ENCODE assay signal across 15 cellular contexts in genomic region chr4:8506006-8506372, GRCh38.
DNase-seq lines count a peak whose midpoint lies in the region; ATAC-seq and TF ChIP-seq lines count a peak whose summit lies in the region.
"Had no signal": no experiment of that assay in that cellular context is flagged by ENCODE, and none has a peak within 500 bp of the region (broad histone marks: within the 10 kb centered on the region; RNA-seq: fewer than 3 reads in every experiment).

No MANE protein-coding gene starts in this region.

- peaks cover 13% of the 10 kb centered on the region for H3K27me3 Mint-ChIP-seq in nephron progenitor cell (ENCODE audit: low read depth, poor library complexity)
- H3K27me3 Mint-ChIP-seq in activated CD4-positive, alpha-beta memory T cell treated with anti-CD3 and anti-CD28 coated beads for 36 hours, result no peaks in the 10 kb centered on the region
- H3K27me3 Mint-ChIP-seq: dendritic cell treated with granulocyte-macrophage colony-stimulating factor and Interleukin-4, amounts not matched to agents 40 ng/mL and 50 ng/mL, for 4 days had no signal

- WGBS in HUES64, result 60% methylated on average over 5 of the region's 5 CpGs
- 45 to 47% methylated on average over 5 of the region's 5 CpGs for WGBS in thyroid gland, 2 donors

- H3K27ac ChIP-seq in HUES64 (ENCODE audit: low read depth, low read length) (peak overlapping the region; percentile 75; the same call in 1 of the 2 replicates), coronary artery (peak overlapping the region; percentile 34 to 87), thyroid gland (peak overlapping the region; percentile 92 to 97 (median 96))

- DNase-seq in coronary artery (ENCODE audit: low spot score), result no peak
- DNase-seq in nephron progenitor cell, result no peak
- DNase-seq in thyroid gland, result peak; percentile 78 to 82
- no peak for DNase-seq in activated CD4-positive, alpha-beta memory T cell treated with anti-CD3 and anti-CD28 coated beads for 36 hours
- DNase-seq in stimulated activated naive CD4-positive, alpha-beta T cell treated with Interleukin-2 at 50 U/mL for 16 hours (lab: John Stamatoyannopoulos, UW), result no peak
- DNase-seq in ACHN, result no peak
- DNase-seq: activated T-cell treated with anti-CD3 and anti-CD28 coated beads, Interleukin-2, amount 50 U/mL, for 48 hours; Caco-2; NCI-H1048; NCI-H774; stimulated activated CD4-positive, alpha-beta T cell treated with anti-CD3 and anti-CD28 coated beads, Interleukin-1b, Interleukin-23, amount 100 ng/mL, for 48 hours had no signal

- H3K9ac ChIP-seq in HUES64 (ENCODE audit: low read depth, low read length), result no peak overlapping the region

- H3K36me3 ChIP-seq in HUES64 (ENCODE audit: insufficient read depth, low read length) (no peaks in the 10 kb centered on the region), thyroid gland (no peaks in the 10 kb centered on the region)

- CTCF ChIA-PET in activated CD4-positive, alpha-beta memory T cell treated with anti-CD3 and anti-CD28 coated beads for 36 hours (lab: Charles Lee), result no interaction called here

- H3K36me3 Mint-ChIP-seq in nephron progenitor cell (ENCODE audit: low read depth), result no peaks in the 10 kb centered on the region
- no peaks in the 10 kb centered on the region for H3K36me3 Mint-ChIP-seq in activated CD4-positive, alpha-beta memory T cell treated with anti-CD3 and anti-CD28 coated beads for 36 hours

- ATAC-seq in HG02981 (IDR thresholded peaks at IDR 0.05; ENCODE audit: unreplicated experiment), result no peak
- ATAC-seq: HCT116 had no signal

- H3K4me1 Mint-ChIP-seq in nephron progenitor cell, result peaks cover 12% of the 10 kb centered on the region
- H3K4me1 Mint-ChIP-seq in activated CD4-positive, alpha-beta memory T cell treated with anti-CD3 and anti-CD28 coated beads for 36 hours (ENCODE audit: low read depth), result no peaks in the 10 kb centered on the region

- H3K9me3 ChIP-seq in HUES64 (ENCODE audit: insufficient read depth, low read depth, low read length), result no peaks in the 10 kb centered on the region
- no peaks in the 10 kb centered on the region for H3K9me3 ChIP-seq in thyroid gland
- H3K9me3 ChIP-seq: Caco-2 had no signal

- TF ChIP-seq CTCF in coronary artery (IDR thresholded peaks at IDR 0.05) (no peak), nephron progenitor cell (IDR thresholded peaks at IDR 0.05) (no peak), thyroid gland (IDR thresholded peaks at IDR 0.05) (no peak)

- H3K4me3 ChIP-seq in HUES64 (ENCODE audit: low read length) (no peak overlapping the region), coronary artery (peak overlapping the region; percentile 51), thyroid gland (replicated peaks in 1 of 3) (no peak overlapping the region)

- no peak overlapping the region for H3K4me3 Mint-ChIP-seq in nephron progenitor cell
- no peak overlapping the region for H3K4me3 Mint-ChIP-seq in activated CD4-positive, alpha-beta memory T cell treated with anti-CD3 and anti-CD28 coated beads for 36 hours
- H3K4me3 Mint-ChIP-seq: dendritic cell treated with granulocyte-macrophage colony-stimulating factor and Interleukin-4, amounts not matched to agents 40 ng/mL and 50 ng/mL, for 4 days had no signal

- H3K27ac Mint-ChIP-seq in nephron progenitor cell, result peak overlapping the region; percentile 6
- H3K27ac Mint-ChIP-seq in activated CD4-positive, alpha-beta memory T cell treated with anti-CD3 and anti-CD28 coated beads for 36 hours, result no peak overlapping the region
- H3K27ac Mint-ChIP-seq: dendritic cell treated with granulocyte-macrophage colony-stimulating factor and Interleukin-4, amounts not matched to agents 40 ng/mL and 50 ng/mL, for 4 days had no signal

- H3K4me1 ChIP-seq in HUES64 (ENCODE audit: insufficient read depth, low read length) (peaks cover 15% of the 10 kb centered on the region; the same call in 1 of the 2 replicates), thyroid gland (peaks cover 48 to 60% of the 10 kb centered on the region in 2 donors)
- H3K4me1 ChIP-seq: Caco-2 had no signal

- in situ Hi-C loops in ACHN (cut with HindIII; ENCODE audit: low pct_ligation_motif_present, low pct_unique_long_range_greater_than_20kb, low sequenced_read_pairs), result no loop called here

- POLR2A ChIA-PET in activated CD4-positive, alpha-beta memory T cell treated with anti-CD3 and anti-CD28 coated beads for 36 hours (lab: Charles Lee), result no interaction called here

- H3K9me3 Mint-ChIP-seq in nephron progenitor cell, result peaks cover 6% of the 10 kb centered on the region
- no peaks in the 10 kb centered on the region for H3K9me3 Mint-ChIP-seq in activated CD4-positive, alpha-beta memory T cell treated with anti-CD3 and anti-CD28 coated beads for 36 hours

- TF ChIP-seq POLR2A in thyroid gland (IDR thresholded peaks at IDR 0.05), result no peak

- no peaks in the 10 kb centered on the region for H3K27me3 ChIP-seq in HUES64 (ENCODE audit: insufficient read depth, low read length)
- no peaks in the 10 kb centered on the region for H3K27me3 ChIP-seq in thyroid gland

- intact Hi-C loops in thyroid gland (cut with DNase I), result loop anchor here (5.0 kb wide), 1 partner anchor 34 kb away; no protein-coding TSS in a partner anchor
- intact Hi-C loops in activated CD4-positive, alpha-beta memory T cell treated with anti-CD3 and anti-CD28 coated beads for 36 hours (cut with micrococcal nuclease), result no loop called here

Comparison
In these comparisons a context has a peak if more than half of its experiments do, and no peak if none do; other contexts are left out.
1. DNase-seq: peak in thyroid gland (2 of 2); none in coronary artery (single experiment), nephron progenitor cell (single experiment), activated CD4-positive, alpha-beta memory T cell treated with anti-CD3 and anti-CD28 coated beads for 36 hours (single experiment), stimulated activated naive CD4-positive, alpha-beta T cell treated with Interleukin-2 at 50 U/mL for 16 hours (single experiment) and ACHN (single experiment).
2. Peak in every context shown above with its lines, with median percentiles within 50 percentile points of each other: H3K27ac ChIP-seq.